In genomic region chr2:122395687-122396086, GRCh38 we compare ENCODE assay signal across 25 cellular contexts.
A peak's percentile ranks its signal among the peaks of the same experiment; 100 is the strongest.
DNase-seq lines count a peak whose midpoint lies in the region; ATAC-seq, FAIRE-seq and TF ChIP-seq lines count a peak whose summit lies in the region.
"Had no signal": no experiment of that assay in that cellular context is flagged by ENCODE, and none has a peak within 500 bp of the region (broad histone marks: within the 10 kb centered on the region; RNA-seq: fewer than 3 reads in every experiment).

No MANE protein-coding gene starts in this region.

- H3K4me2 ChIP-seq in HepG2 (ENCODE audit: low read depth, low read length) = no peak overlapping the region
- H3K4me2 ChIP-seq in neuronal stem cell (ENCODE audit: insufficient read depth, low read length, poor library complexity, severe bottlenecking) = no peak overlapping the region
- H3K4me2 ChIP-seq: A549; BLaER1 treated with 17β-estradiol and CSF1 and Interleukin-3, amounts not matched to agents 10 nM and 100 nM had no signal

- H2AFZ ChIP-seq in HepG2 (ENCODE audit: low read length) = no peak overlapping the region
- H2AFZ ChIP-seq in neuronal stem cell (ENCODE audit: low read length) = no peak overlapping the region
- H2AFZ ChIP-seq: GM23248 had no signal

- 63% methylated on average over 6 of the region's 6 CpGs for WGBS in HepG2 (ENCODE audit: low lambda C conversion rate)
- WGBS in right lobe of liver (ENCODE audit: insufficient coverage, low coverage, low lambda C conversion rate, missing lambda C conversion rate) = 70% methylated on average over 6 of the region's 6 CpGs
- WGBS in neuronal stem cell (ENCODE audit: extremely low coverage in 2 of 2, insufficient read length in 2 of 2, insufficient replicate concordance in 1 of 2), 2 donors = no CpG with 5 or more reads among the region's 6 CpGs

- H3K9me3 ChIP-seq in HepG2 (ENCODE audit: low read length) (no peaks in the 10 kb centered on the region), right lobe of liver (no peaks in the 10 kb centered on the region), neuronal stem cell (replicated peaks in 1 of 2; ENCODE audit: control insufficient read depth in 2 of 2, insufficient read depth in 1 of 2, low read depth in 1 of 2, low read length in 2 of 2) (peaks cover 0 to 2% of the 10 kb centered on the region in 2 donors), lower lobe of right lung (no peaks in the 10 kb centered on the region)
- H3K9me3 ChIP-seq: A549, BE2C had no signal

- no peaks in the 10 kb centered on the region for H3K27me3 ChIP-seq in HepG2 (ENCODE audit: control insufficient read depth in 1 of 2, insufficient read depth in 2 of 2, low read length in 2 of 2)
- H3K27me3 ChIP-seq in right lobe of liver = no peaks in the 10 kb centered on the region
- no peaks in the 10 kb centered on the region for H3K27me3 ChIP-seq in bronchial epithelial cell (ENCODE audit: control insufficient read depth, insufficient read depth, low read length)
- H3K27me3 ChIP-seq in neuronal stem cell (ENCODE audit: control insufficient read depth in 3 of 3, insufficient read depth in 3 of 3, low read depth in 1 of 3, low read length in 3 of 3) = peaks cover 0 to 2% (median 0%) of the 10 kb centered on the region in 3 experiments
- H3K27me3 ChIP-seq in lower lobe of right lung (ENCODE audit: low read depth) = no peaks in the 10 kb centered on the region
- H3K27me3 ChIP-seq: BE2C; BLaER1 treated with 17β-estradiol and CSF1 and Interleukin-3, amounts not matched to agents 10 nM and 100 nM had no signal

- H3K14ac ChIP-seq in neuronal stem cell (ENCODE audit: low read length) = peak overlapping the region; percentile 67

- H3K27ac ChIP-seq in HepG2 (ENCODE audit: extremely low read length, insufficient read depth, low read length) (no peak overlapping the region), right lobe of liver (no peak overlapping the region), neuronal stem cell (replicated peaks; ENCODE audit: low read length) (no peak overlapping the region), lower lobe of right lung (no peak overlapping the region)
- H3K27ac ChIP-seq: A549; BLaER1 treated with 17β-estradiol and CSF1 and Interleukin-3, amounts not matched to agents 10 nM and 100 nM; GM23248 had no signal

- H2BK120ac ChIP-seq in neuronal stem cell (ENCODE audit: low read depth, low read length) = no peak overlapping the region

- no peak for TF ChIP-seq RAD21 in HepG2 (CRISPR knock-in tag; IDR thresholded peaks at IDR 0.05)

- no peak overlapping the region for H2BK15ac ChIP-seq in neuronal stem cell (ENCODE audit: low read length)

- H2BK12ac ChIP-seq in neuronal stem cell (ENCODE audit: low read length) = no peak overlapping the region

- intact Hi-C loops in HepG2 (cut with micrococcal nuclease; ENCODE audit: unreplicated experiment) (no loop called here), right lobe of liver (cut with DNase I) (no loop called here), lower lobe of right lung (cut with DNase I) (no loop called here)

- no TSS peak for BruUV-seq in HepG2 (replicated peaks; lab: Mats Ljungman, UMichigan)

- no peaks in the 10 kb centered on the region for H3K4me1 Mint-ChIP-seq in naive thymus-derived CD8-positive, alpha-beta T cell
- H3K4me1 Mint-ChIP-seq: CD14-positive monocyte; CD8-positive, alpha-beta memory T cell; H9 had no signal

- H3K18ac ChIP-seq in neuronal stem cell (ENCODE audit: low read length) = no peak overlapping the region

- no peak overlapping the region for H4K91ac ChIP-seq in neuronal stem cell (ENCODE audit: low read depth, low read length, poor library complexity)

- no peak overlapping the region for H2BK5ac ChIP-seq in neuronal stem cell (ENCODE audit: low read length)

- in situ Hi-C loops in HepG2 (cut with HindIII; ENCODE audit: extremely low pct_ligation_motif_present, low pct_unique_long_range_greater_than_20kb) = no loop called here

- H3K9me3 Mint-ChIP-seq in naive thymus-derived CD8-positive, alpha-beta T cell = peaks cover 0 to 10% (median 2%) of the 10 kb centered on the region in 9 donors
- H3K9me3 Mint-ChIP-seq: CD4-positive, alpha-beta T cell had no signal

- H3K9ac ChIP-seq in HepG2 (ENCODE audit: insufficient read depth, low read depth, low read length) (no peak overlapping the region), neuronal stem cell (ENCODE audit: low read depth, low read length, poor library complexity) (peak overlapping the region; percentile 84)
- H3K9ac ChIP-seq: BLaER1 treated with 17β-estradiol and CSF1 and Interleukin-3, amounts not matched to agents 10 nM and 100 nM; GM23248 had no signal

- TF ChIP-seq EP300 in HepG2 (IDR thresholded peaks at IDR 0.05; ENCODE audit: low read depth in 2 of 2, low read length in 2 of 2) (no peak), HepG2 (CRISPR knock-in tag; IDR thresholded peaks at IDR 0.05; ENCODE audit: borderline replicate concordance) (no peak)

- CTCF ChIA-PET in HepG2 (lab: Yijun Ruan, JAX; ENCODE audit: low intra/inter-chr PET ratio, low total read pairs) = no interaction called here

- H3K36me3 Mint-ChIP-seq in naive thymus-derived CD8-positive, alpha-beta T cell = no peaks in the 10 kb centered on the region
- H3K36me3 Mint-ChIP-seq: CD14-positive monocyte; CD8-positive, alpha-beta memory T cell had no signal

- peak overlapping the region in 1 of 10 donors; percentile 15 for H3K27ac Mint-ChIP-seq in naive thymus-derived CD8-positive, alpha-beta T cell
- H3K27ac Mint-ChIP-seq: CD14-positive monocyte; CD4-positive, alpha-beta T cell; CD8-positive, alpha-beta memory T cell; H9 had no signal

- TF ChIP-seq CTCF in HepG2 (CRISPR knock-in tag; IDR thresholded peaks at IDR 0.05) = no peak
- TF ChIP-seq CTCF in right lobe of liver (IDR thresholded peaks at IDR 0.05) = no peak
- TF ChIP-seq CTCF in bronchial epithelial cell (IDR thresholded peaks at IDR 0.05; ENCODE audit: insufficient read depth, low read length, severe bottlenecking) = no peak
- TF ChIP-seq CTCF in lower lobe of right lung (IDR thresholded peaks at IDR 0.05) = no peak

- no peak overlapping the region for H3K4me3 Mint-ChIP-seq in naive thymus-derived CD8-positive, alpha-beta T cell
- H3K4me3 Mint-ChIP-seq: CD14-positive monocyte; CD4-positive, alpha-beta T cell; CD8-positive, alpha-beta memory T cell; H9 had no signal

- H3K4me1 ChIP-seq in HepG2 (ENCODE audit: insufficient read depth, low read length) = no peaks in the 10 kb centered on the region
- no peaks in the 10 kb centered on the region for H3K4me1 ChIP-seq in right lobe of liver
- H3K4me1 ChIP-seq in neuronal stem cell (ENCODE audit: control insufficient read depth in 2 of 2, insufficient read depth in 1 of 2, low read depth in 1 of 2, low read length in 2 of 2) = peaks cover 0 to 2% of the 10 kb centered on the region in 2 donors
- H3K4me1 ChIP-seq in lower lobe of right lung = no peaks in the 10 kb centered on the region
- H3K4me1 ChIP-seq: A549, BE2C had no signal

- no peaks in the 10 kb centered on the region for H3K79me1 ChIP-seq in neuronal stem cell (ENCODE audit: low read depth, low read length)

- no peak for FAIRE-seq in HepG2 (lab: Jason Lieb, UNC)
- FAIRE-seq in bronchial epithelial cell (lab: Jason Lieb, UNC) = peak; percentile 62
- FAIRE-seq: A549, D721Med, GM12878 had no signal

- H3K27me3 Mint-ChIP-seq in naive thymus-derived CD8-positive, alpha-beta T cell = peaks cover 0 to 3% (median 0%) of the 10 kb centered on the region in 5 donors
- H3K27me3 Mint-ChIP-seq: CD4-positive, alpha-beta T cell had no signal

- peak overlapping the region; percentile 69 for H3K4ac ChIP-seq in neuronal stem cell (ENCODE audit: low read length)

- POLR2A ChIA-PET in HepG2 (lab: Yijun Ruan, JAX) = no interaction called here
- POLR2A ChIA-PET in naive thymus-derived CD8-positive, alpha-beta T cell (lab: Charles Lee) = no interaction called here

- peak overlapping the region; percentile 67 for H3K23ac ChIP-seq in neuronal stem cell (ENCODE audit: low read depth, low read length, poor library complexity)

- no peaks in the 10 kb centered on the region for H4K20me1 ChIP-seq in HepG2 (ENCODE audit: insufficient read depth, low read length)
- H4K20me1 ChIP-seq: BLaER1 treated with 17β-estradiol and CSF1 and Interleukin-3, amounts not matched to agents 10 nM and 100 nM had no signal

- H3K4me3 ChIP-seq in HepG2 (replicated peaks in 1 of 3; ENCODE audit: insufficient read depth in 1 of 3, low read depth in 2 of 3, low read length in 3 of 3) = no peak overlapping the region
- H3K4me3 ChIP-seq in right lobe of liver = no peak overlapping the region
- H3K4me3 ChIP-seq in bronchial epithelial cell (ENCODE audit: low read depth, low read length) = no peak overlapping the region
- peak overlapping the region in 1 of 2 donors; percentile 49 for H3K4me3 ChIP-seq in neuronal stem cell (ENCODE audit: low read length in 2 of 2)
- no peak overlapping the region for H3K4me3 ChIP-seq in lower lobe of right lung
- H3K4me3 ChIP-seq: A549; BLaER1 treated with 17β-estradiol and CSF1 and Interleukin-3, amounts not matched to agents 10 nM and 100 nM; GM12878; GM23248 had no signal

- no peak for DNase-seq in HepG2 (ENCODE audit: low spot score)
- no peak for DNase-seq in right lobe of liver
- DNase-seq in bronchial epithelial cell (ENCODE audit: low read depth) = no peak
- DNase-seq in neuronal stem cell (ENCODE audit: low spot score) = no peak
- no peak for DNase-seq in lower lobe of right lung
- no peak for DNase-seq in naive thymus-derived CD8-positive, alpha-beta T cell
- DNase-seq in NCI-H2107 (lab: John Stamatoyannopoulos, UW) = no peak
- DNase-seq: 8988T; ACHN; AML-193; BE2C; CD4-positive, alpha-beta T cell; CD8-positive, alpha-beta memory T cell; DMS 273 treated with DMSO at 0.1 percent for 48 hours; DMS79; EL; GDM1; GM23248; H9 had no signal

- no peak overlapping the region for H4K8ac ChIP-seq in neuronal stem cell (ENCODE audit: low read depth, low read length)

- H3K36me3 ChIP-seq in HepG2 (replicated peaks in 1 of 2; ENCODE audit: control insufficient read depth in 1 of 2, insufficient read depth in 2 of 2, low read length in 2 of 2) (no peaks in the 10 kb centered on the region), right lobe of liver (no peaks in the 10 kb centered on the region), bronchial epithelial cell (ENCODE audit: control insufficient read depth, insufficient read depth, low read length) (no peaks in the 10 kb centered on the region), neuronal stem cell (replicated peaks in 1 of 2; ENCODE audit: control insufficient read depth in 2 of 2, insufficient read depth in 2 of 2, low read length in 2 of 2) (no peaks in the 10 kb centered on the region), lower lobe of right lung (no peaks in the 10 kb centered on the region)
- H3K36me3 ChIP-seq: BE2C; BLaER1 treated with 17β-estradiol and CSF1 and Interleukin-3, amounts not matched to agents 10 nM and 100 nM had no signal

- ATAC-seq in HepG2 (no peak), right lobe of liver (no peak), lower lobe of right lung (no peak)
- no peak for ATAC-seq in naive thymus-derived CD8-positive, alpha-beta T cell
- ATAC-seq: A549, GM12878, HCT116 had no signal

- H2AK5ac ChIP-seq in neuronal stem cell (ENCODE audit: low read depth, low read length) = no peak overlapping the region

- TF ChIP-seq POLR2A in HepG2 (IDR thresholded peaks at IDR 0.05; ENCODE audit: insufficient read depth in 1 of 2, low read depth in 2 of 2, low read length in 2 of 2) = no peak
- TF ChIP-seq POLR2A in right lobe of liver (IDR thresholded peaks at IDR 0.05) = no peak

- no peaks in the 10 kb centered on the region for H3K79me2 ChIP-seq in HepG2 (ENCODE audit: insufficient read depth, low read length)
